In the genomic region with DNA sequence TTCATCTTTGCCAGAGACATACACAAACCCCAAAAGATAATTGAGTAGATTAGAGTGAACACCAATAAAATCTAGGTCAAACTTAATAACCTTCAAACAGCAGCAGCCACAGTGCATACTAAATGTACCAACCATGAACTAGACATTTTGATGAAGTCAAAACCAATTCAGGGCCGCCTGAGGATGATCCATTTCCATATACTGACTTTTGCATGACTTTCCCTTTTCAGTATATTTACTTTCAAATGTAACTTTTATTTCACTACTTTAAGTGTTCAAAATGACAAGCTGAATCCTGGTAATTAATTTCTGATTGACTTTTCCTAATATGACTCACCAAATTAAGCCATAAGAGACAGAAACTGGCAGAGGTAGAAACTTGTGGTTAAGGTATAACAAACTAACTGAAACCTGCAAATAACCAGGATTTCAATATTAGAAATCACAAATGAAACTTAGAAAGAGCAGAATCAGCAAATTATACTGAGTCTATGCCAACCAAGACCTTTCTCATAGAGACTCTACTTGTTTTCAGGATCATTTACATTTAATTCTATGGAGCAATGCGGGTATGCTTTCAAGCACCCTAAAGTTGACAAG, we compare ENCODE assay signal across 12 cellular contexts.
DNase-seq lines count a peak whose midpoint lies in the region; ATAC-seq, FAIRE-seq and TF ChIP-seq lines count a peak whose summit lies in the region.
"Had no signal": no experiment of that assay in that cellular context is flagged by ENCODE, and none has a peak within 500 bp of the region (broad histone marks: within the 10 kb centered on the region; RNA-seq: fewer than 3 reads in every experiment).

No MANE protein-coding gene starts in this region.

- no peak overlapping the region for H3K4me3 ChIP-seq in pancreas
- H3K4me3 ChIP-seq in mucosa of descending colon = no peak overlapping the region

- peak; percentile 68 for ATAC-seq in activated CD4-positive, alpha-beta T cell treated with anti-CD3 and anti-CD28 coated beads for 36 hours
- ATAC-seq in GM21576 (IDR thresholded peaks at IDR 0.05; ENCODE audit: unreplicated experiment) = peak; percentile 75
- ATAC-seq in HG03196 (IDR thresholded peaks at IDR 0.05; ENCODE audit: unreplicated experiment) = peak; percentile 92
- ATAC-seq in stimulated activated effector memory CD8-positive, alpha-beta T cell treated with anti-CD3 and anti-CD28 coated beads, Interleukin-12 subunit alpha, Interleukin-12 subunit beta, amount 100 ng/mL, for 72 hours = peak; percentile 36
- ATAC-seq in pancreas = no peak
- no peak for ATAC-seq in mucosa of descending colon

- H3K4me1 ChIP-seq in pancreas (no peaks in the 10 kb centered on the region), mucosa of descending colon (ENCODE audit: low read depth) (no peaks in the 10 kb centered on the region)

- H3K9me3 Mint-ChIP-seq in activated CD4-positive, alpha-beta T cell treated with anti-CD3 and anti-CD28 coated beads for 36 hours (ENCODE audit: low read depth) = peaks cover 3% of the 10 kb centered on the region
- H3K9me3 Mint-ChIP-seq in stimulated activated effector memory CD8-positive, alpha-beta T cell treated with anti-CD3 and anti-CD28 coated beads, Interleukin-12 subunit alpha, Interleukin-12 subunit beta, amount 100 ng/mL, for 72 hours = no peaks in the 10 kb centered on the region

- no peak overlapping the region for H3K27ac ChIP-seq in pancreas

- no peak for DNase-seq in activated CD4-positive, alpha-beta T cell treated with anti-CD3 and anti-CD28 coated beads for 36 hours
- no peak for DNase-seq in activated CD4-positive, alpha-beta T cell treated with anti-CD3 and anti-CD28 coated beads, Interleukin-2, amount 50 U/mL, for 48 hours
- no peak for DNase-seq in stimulated activated effector memory CD8-positive, alpha-beta T cell treated with anti-CD3 and anti-CD28 coated beads, Interleukin-12 subunit alpha, Interleukin-12 subunit beta, amount 100 ng/mL, for 72 hours (ENCODE audit: low spot score in 2 of 2)
- DNase-seq in NCI-H510A (lab: John Stamatoyannopoulos, UW) (no peak), pancreas (no peak), mucosa of descending colon (no peak)
- DNase-seq: 8988T, Calu3, NCI-H524 treated with DMSO at 0.1 percent for 48 hours, SHP77 treated with DMSO at 0.1 percent for 48 hours had no signal

- no peaks in the 10 kb centered on the region for H3K36me3 ChIP-seq in pancreas
- H3K36me3 ChIP-seq in mucosa of descending colon (ENCODE audit: low read depth) = no peaks in the 10 kb centered on the region

- TF ChIP-seq CTCF in pancreas (IDR thresholded peaks at IDR 0.05) (no peak), mucosa of descending colon (IDR thresholded peaks at IDR 0.05) (no peak)

- no peaks in the 10 kb centered on the region for H3K9me3 ChIP-seq in pancreas
- no peaks in the 10 kb centered on the region for H3K9me3 ChIP-seq in mucosa of descending colon

- CTCF ChIA-PET in activated CD4-positive, alpha-beta T cell treated with anti-CD3 and anti-CD28 coated beads for 36 hours (lab: Charles Lee) = no interaction called here

- H3K4me3 Mint-ChIP-seq in activated CD4-positive, alpha-beta T cell treated with anti-CD3 and anti-CD28 coated beads for 36 hours = no peak overlapping the region
- H3K4me3 Mint-ChIP-seq in stimulated activated effector memory CD8-positive, alpha-beta T cell treated with anti-CD3 and anti-CD28 coated beads, Interleukin-12 subunit alpha, Interleukin-12 subunit beta, amount 100 ng/mL, for 72 hours = no peak overlapping the region

- H3K27me3 ChIP-seq in pancreas = no peaks in the 10 kb centered on the region

- H3K27ac Mint-ChIP-seq in activated CD4-positive, alpha-beta T cell treated with anti-CD3 and anti-CD28 coated beads for 36 hours = no peak overlapping the region
- H3K27ac Mint-ChIP-seq in stimulated activated effector memory CD8-positive, alpha-beta T cell treated with anti-CD3 and anti-CD28 coated beads, Interleukin-12 subunit alpha, Interleukin-12 subunit beta, amount 100 ng/mL, for 72 hours = no peak overlapping the region

- peaks cover 3% of the 10 kb centered on the region for H3K27me3 Mint-ChIP-seq in activated CD4-positive, alpha-beta T cell treated with anti-CD3 and anti-CD28 coated beads for 36 hours

- intact Hi-C loops in activated CD4-positive, alpha-beta T cell treated with anti-CD3 and anti-CD28 coated beads for 36 hours (cut with DNase I, micrococcal nuclease) = loop anchor here (1.0 to 5.0 kb wide), 3 partner anchors 108 to 164 kb away; no protein-coding TSS in a partner anchor
- intact Hi-C loops in pancreas (cut with DNase I) (no loop called here), mucosa of descending colon (cut with DNase I, micrococcal nuclease) (no loop called here)

- H3K36me3 Mint-ChIP-seq in activated CD4-positive, alpha-beta T cell treated with anti-CD3 and anti-CD28 coated beads for 36 hours (ENCODE audit: low read depth) = peaks cover 5% of the 10 kb centered on the region
- no peaks in the 10 kb centered on the region for H3K36me3 Mint-ChIP-seq in stimulated activated effector memory CD8-positive, alpha-beta T cell treated with anti-CD3 and anti-CD28 coated beads, Interleukin-12 subunit alpha, Interleukin-12 subunit beta, amount 100 ng/mL, for 72 hours

- POLR2A ChIA-PET in activated CD4-positive, alpha-beta T cell treated with anti-CD3 and anti-CD28 coated beads for 36 hours (lab: Charles Lee) = no interaction called here

- peaks cover 13% of the 10 kb centered on the region for H3K4me1 Mint-ChIP-seq in activated CD4-positive, alpha-beta T cell treated with anti-CD3 and anti-CD28 coated beads for 36 hours
- H3K4me1 Mint-ChIP-seq in stimulated activated effector memory CD8-positive, alpha-beta T cell treated with anti-CD3 and anti-CD28 coated beads, Interleukin-12 subunit alpha, Interleukin-12 subunit beta, amount 100 ng/mL, for 72 hours = peaks cover 5% of the 10 kb centered on the region

- 81 to 96% methylated on average over 2 of the region's 2 CpGs for WGBS in pancreas, 2 donors

- no peak for FAIRE-seq in pancreas (lab: Jason Lieb, UNC)

Comparison
In these comparisons a context has a peak if more than half of its experiments do, and no peak if none do; other contexts are left out.
1. ATAC-seq: peak in activated CD4-positive, alpha-beta T cell treated with anti-CD3 and anti-CD28 coated beads for 36 hours (single experiment), GM21576 (single experiment), HG03196 (single experiment) and stimulated activated effector memory CD8-positive, alpha-beta T cell treated with anti-CD3 and anti-CD28 coated beads, Interleukin-12 subunit alpha, Interleukin-12 subunit beta, amount 100 ng/mL, for 72 hours (single experiment); none in pancreas (0 of 4) and mucosa of descending colon (single experiment).
2. intact Hi-C loops: an anchor here in activated CD4-positive, alpha-beta T cell treated with anti-CD3 and anti-CD28 coated beads for 36 hours (1.0 to 5.0 kb wide); none called in pancreas and mucosa of descending colon.